Comparison of ENCODE assay signal across 31 cellular contexts in genomic region chr2:16324544-16324937, GRCh38.
"Had no signal": no experiment of that assay in that cellular context is flagged by ENCODE, and none has a peak within 500 bp of the region (broad histone marks: within the 10 kb centered on the region; RNA-seq: fewer than 3 reads in every experiment).

No MANE protein-coding gene starts in this region.

- ATAC-seq: activated T-helper 17 cell treated with anti-CD3 and anti-CD28 coated beads, Interleukin-2, amount 50 U/mL, for 72 hours; foreskin keratinocyte; gastrocnemius medialis; heart left ventricle; WTC11 had no signal

- H3K36me3 ChIP-seq: cardiac muscle cell, colonic mucosa, esophagus muscularis mucosa, gastrocnemius medialis, heart left ventricle had no signal

- FAIRE-seq: astrocyte had no signal

- H3K4me1 Mint-ChIP-seq: activated CD4-positive, alpha-beta memory T cell treated with anti-CD3 and anti-CD28 coated beads, Interleukin-2, amount 10 ng/mL, durations not matched to agents 7 days and 5 days; activated CD4-positive, alpha-beta T cell treated with anti-CD3 and anti-CD28 coated beads, Interleukin-2, amount 10 ng/mL, durations not matched to agents 7 days and 5 days; activated T-helper 17 cell treated with anti-CD3 and anti-CD28 coated beads, Interleukin-2, amount 50 U/mL, for 72 hours had no signal

- DNase-seq: activated CD4-positive, alpha-beta memory T cell treated with anti-CD3 and anti-CD28 coated beads, Interleukin-2, amount 10 ng/mL, durations not matched to agents 7 days and 5 days; activated CD4-positive, alpha-beta T cell treated with anti-CD3 and anti-CD28 coated beads for 1 hour; activated CD4-positive, alpha-beta T cell treated with anti-CD3 and anti-CD28 coated beads for 4 hours; activated CD4-positive, alpha-beta T cell treated with anti-CD3 and anti-CD28 coated beads, Interleukin-2, amount 10 ng/mL, durations not matched to agents 7 days and 5 days; activated CD4-positive, alpha-beta T cell treated with anti-CD3 and anti-CD28 coated beads, Interleukin-2, amount 50 U/mL, for 4 hours; activated CD8-positive, alpha-beta memory T cell treated with anti-CD3 and anti-CD28 coated beads, Interleukin-2, amount 50 U/mL, for 48 hours; activated effector memory CD4-positive, alpha-beta T cell treated with Interleukin-2 at 50 U/mL for 16 hours; activated gamma-delta T cell treated with Interleukin-2 at 50 U/mL for 16 hours; activated naive CD4-positive, alpha-beta T cell treated with anti-CD3 and anti-CD28 coated beads, Interleukin-2, amount 50 U/mL, for 16 hours; activated naive CD4-positive, alpha-beta T cell treated with Interleukin-2 at 50 U/mL for 16 hours; activated T-cell treated with anti-CD3 and anti-CD28 coated beads for 4 hours; activated T-cell treated with anti-CD3 and anti-CD28 coated beads, Interleukin-2, amount 50 U/mL, for 24 hours; amniotic stem cell; anterior cingulate cortex; central memory CD4-positive, alpha-beta T cell; cerebellar nuclear complex; colonic mucosa; effector CD8-positive, alpha-beta T cell; endodermal cell; erythroblast; foreskin keratinocyte; gastrocnemius medialis; glutamatergic neuron; heart left ventricle; T-helper 2 cell had no signal

- H3K36me3 Mint-ChIP-seq: activated naive CD8-positive, alpha-beta T cell; WTC11 had no signal

- H3K9me3 ChIP-seq: colonic mucosa, esophagus muscularis mucosa, gastrocnemius medialis, heart left ventricle had no signal

- H3K27ac ChIP-seq: cardiac muscle cell, colonic mucosa, esophagus muscularis mucosa, foreskin keratinocyte, gastrocnemius medialis, heart left ventricle had no signal

- H3K9me3 Mint-ChIP-seq: activated CD4-positive, alpha-beta memory T cell treated with anti-CD3 and anti-CD28 coated beads, Interleukin-2, amount 10 ng/mL, durations not matched to agents 7 days and 5 days; activated CD4-positive, alpha-beta T cell treated with anti-CD3 and anti-CD28 coated beads, Interleukin-2, amount 10 ng/mL, durations not matched to agents 7 days and 5 days; activated T-cell treated with anti-CD3 and anti-CD28 coated beads, Interleukin-2, amount 50 U/mL, for 24 hours; endodermal cell; WTC11 had no signal

- H3K4me1 ChIP-seq: colonic mucosa, esophagus muscularis mucosa, foreskin keratinocyte, gastrocnemius medialis, heart left ventricle had no signal

- H3K4me3 Mint-ChIP-seq: activated CD4-positive, alpha-beta memory T cell treated with anti-CD3 and anti-CD28 coated beads, Interleukin-2, amount 10 ng/mL, durations not matched to agents 7 days and 5 days; activated CD4-positive, alpha-beta T cell treated with anti-CD3 and anti-CD28 coated beads, Interleukin-2, amount 10 ng/mL, durations not matched to agents 7 days and 5 days; activated naive CD8-positive, alpha-beta T cell; activated T-cell treated with anti-CD3 and anti-CD28 coated beads, Interleukin-2, amount 50 U/mL, for 24 hours; activated T-helper 17 cell treated with anti-CD3 and anti-CD28 coated beads, Interleukin-2, amount 50 U/mL, for 72 hours; endodermal cell; WTC11 had no signal

- H3K27me3 ChIP-seq: cardiac muscle cell, colonic mucosa, esophagus muscularis mucosa, foreskin keratinocyte, gastrocnemius medialis, heart left ventricle had no signal

- H3K27ac Mint-ChIP-seq: activated CD4-positive, alpha-beta memory T cell treated with anti-CD3 and anti-CD28 coated beads, Interleukin-2, amount 10 ng/mL, durations not matched to agents 7 days and 5 days; activated CD4-positive, alpha-beta T cell treated with anti-CD3 and anti-CD28 coated beads, Interleukin-2, amount 10 ng/mL, durations not matched to agents 7 days and 5 days; activated naive CD8-positive, alpha-beta T cell; activated T-cell treated with anti-CD3 and anti-CD28 coated beads, Interleukin-2, amount 50 U/mL, for 24 hours; activated T-helper 17 cell treated with anti-CD3 and anti-CD28 coated beads, Interleukin-2, amount 50 U/mL, for 72 hours; endodermal cell; WTC11 had no signal

- H3K27me3 Mint-ChIP-seq: activated CD4-positive, alpha-beta memory T cell treated with anti-CD3 and anti-CD28 coated beads, Interleukin-2, amount 10 ng/mL, durations not matched to agents 7 days and 5 days; activated CD4-positive, alpha-beta T cell treated with anti-CD3 and anti-CD28 coated beads, Interleukin-2, amount 10 ng/mL, durations not matched to agents 7 days and 5 days; activated T-cell treated with anti-CD3 and anti-CD28 coated beads, Interleukin-2, amount 50 U/mL, for 24 hours had no signal

- H3K4me3 ChIP-seq: cardiac muscle cell, colonic mucosa, esophagus muscularis mucosa, gastrocnemius medialis, heart left ventricle had no signal
